23 cellular contexts compared by ENCODE assay signal in the genomic region with DNA sequence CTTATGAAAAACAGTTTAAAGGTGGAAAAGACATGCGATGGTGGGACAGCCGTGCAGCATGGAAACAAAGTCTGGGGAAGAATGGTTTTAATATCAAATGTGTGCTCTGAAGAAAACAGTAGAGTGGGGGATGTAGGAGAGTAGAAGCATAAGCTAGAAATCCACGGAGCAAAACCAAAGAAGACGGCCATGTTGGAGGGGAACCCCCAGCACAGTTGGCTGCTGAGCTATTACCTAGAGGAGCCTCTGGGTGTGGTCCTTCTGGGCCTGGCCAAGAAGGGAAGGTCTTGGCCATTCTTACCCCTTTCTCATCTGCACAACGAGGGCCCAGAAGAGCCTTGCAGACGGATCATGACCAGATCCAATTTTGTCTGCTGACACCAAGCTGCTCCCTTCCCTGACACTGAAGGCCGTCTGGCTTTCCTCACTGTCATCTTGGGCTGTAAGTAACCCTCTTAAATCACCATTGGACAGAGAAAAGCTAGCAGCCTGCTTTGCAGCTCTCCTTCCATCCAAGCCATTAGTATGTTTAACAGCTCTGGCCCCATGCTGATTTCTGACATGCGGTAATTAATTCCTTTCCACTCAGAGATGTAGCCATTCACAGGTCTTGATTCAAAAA.
DNase-seq lines count a peak whose midpoint lies in the region; ATAC-seq and TF ChIP-seq lines count a peak whose summit lies in the region.
"Had no signal": no experiment of that assay in that cellular context is flagged by ENCODE, and none has a peak within 500 bp of the region (broad histone marks: within the 10 kb centered on the region; RNA-seq: fewer than 3 reads in every experiment).

No MANE protein-coding gene starts in this region.

- H3K27me3 ChIP-seq in heart right ventricle (no peaks in the 10 kb centered on the region), right atrium auricular region (no peaks in the 10 kb centered on the region), SK-N-SH (ENCODE audit: insufficient read depth) (no peaks in the 10 kb centered on the region)
- H3K27me3 ChIP-seq: breast epithelium, upper lobe of left lung had no signal

- no peaks in the 10 kb centered on the region for H3K79me2 ChIP-seq in SK-N-SH (ENCODE audit: insufficient read depth)

- TF ChIP-seq CTCF in heart right ventricle (IDR thresholded peaks at IDR 0.05) (no peak), right atrium auricular region (IDR thresholded peaks at IDR 0.05) (no peak), SK-N-SH (IDR thresholded peaks at IDR 0.05) (no peak)

- no peaks in the 10 kb centered on the region for H4K20me1 ChIP-seq in SK-N-SH (ENCODE audit: insufficient read depth)

- TF ChIP-seq RAD21 in SK-N-SH (IDR thresholded peaks at IDR 0.05; ENCODE audit: low read length): no peak

- H3K4me1 ChIP-seq in heart right ventricle (peaks cover 0 to 8% (median 3%) of the 10 kb centered on the region in 9 donors), right atrium auricular region (no peaks in the 10 kb centered on the region), SK-N-SH (ENCODE audit: control insufficient read depth in 1 of 2, insufficient read depth in 2 of 2, low read depth in 1 of 2, low read length in 1 of 2) (peaks cover 15 to 20% of the 10 kb centered on the region in 2 experiments; a peak in 3 of 4 replicates)
- H3K4me1 ChIP-seq: breast epithelium, upper lobe of left lung had no signal

- peak; percentile 20 to 24 for DNase-seq in heart right ventricle
- DNase-seq in right atrium auricular region (ENCODE audit: low spot score): no peak
- no peak for DNase-seq in SK-N-SH
- DNase-seq in left ventricle myocardium superior: peak; percentile 29
- no peak for DNase-seq in effector CD8-positive, alpha-beta T cell (lab: John Stamatoyannopoulos, UW)
- no peak for DNase-seq in NCI-H526 treated with DMSO at 0.1 percent for 48 hours (lab: John Stamatoyannopoulos, UW)
- DNase-seq in NCI-H1092 (lab: John Stamatoyannopoulos, UW): no peak
- DNase-seq: ACHN; activated CD4-positive, alpha-beta T cell treated with anti-CD3 and anti-CD28 coated beads for 1 hour; activated naive CD4-positive, alpha-beta T cell; activated T-cell treated with anti-CD3 and anti-CD28 coated beads, Interleukin-2, amount 50 U/mL, for 4 hours; amniotic stem cell; C1 segment of cervical spinal cord; cortex of kidney; H7; KG1; mucosa of descending colon; NCI-H187 treated with DMSO at 0.1 percent for 48 hours; nephron progenitor cell; upper lobe of left lung had no signal

- no peak overlapping the region for H3K4me2 ChIP-seq in SK-N-SH

- H2AFZ ChIP-seq in SK-N-SH (ENCODE audit: low read depth): no peak overlapping the region

- H3K4me3 ChIP-seq in heart right ventricle (no peak overlapping the region), right atrium auricular region (no peak overlapping the region), SK-N-SH (ENCODE audit: low read depth in 2 of 2, low read length in 1 of 2) (no peak overlapping the region)
- H3K4me3 ChIP-seq: breast epithelium, mucosa of descending colon, upper lobe of left lung had no signal

- no peaks in the 10 kb centered on the region for H3F3A ChIP-seq in SK-N-SH (replicated peaks; ENCODE audit: insufficient read depth)

- no peak overlapping the region for H3K9ac ChIP-seq in SK-N-SH

- POLR2A ChIA-PET in SK-N-SH (lab: Yijun Ruan, JAX): interaction anchor here (0.6 kb wide), 1 partner anchor 54 kb away, joined by 4 read pairs; no protein-coding TSS in a partner anchor

- H3K27ac ChIP-seq in heart right ventricle (no peak overlapping the region), right atrium auricular region (peak overlapping the region in 1 of 2 donors; percentile 27), SK-N-SH (ENCODE audit: low read depth in 2 of 2, low read length in 1 of 2) (peak overlapping the region in 1 of 2 experiments; percentile 82; a peak in 2 of 4 replicates)
- H3K27ac ChIP-seq: breast epithelium, upper lobe of left lung had no signal

- H3K9me3 ChIP-seq in heart right ventricle (peaks cover 0 to 7% (median 0%) of the 10 kb centered on the region in 11 donors), right atrium auricular region (no peaks in the 10 kb centered on the region), SK-N-SH (no peaks in the 10 kb centered on the region)
- H3K9me3 ChIP-seq: breast epithelium, mucosa of descending colon, upper lobe of left lung had no signal

- peak in 6 of 8 donors; percentile 37 to 74 (median 47) for ATAC-seq in heart right ventricle
- ATAC-seq in left ventricle myocardium superior: peak; percentile 83
- ATAC-seq in HG02588 (IDR thresholded peaks at IDR 0.05; ENCODE audit: unreplicated experiment): no peak
- ATAC-seq: activated T-cell treated with anti-CD3 and anti-CD28 coated beads, Interleukin-2, amount 50 U/mL, for 4 hours; left lobe of liver; mucosa of descending colon had no signal

- intact Hi-C loops in heart right ventricle (cut with DNase I) (loop anchor here in 1 of 10 donors (2.0 kb wide), 1 partner anchor 17 kb away; no protein-coding TSS in a partner anchor), left ventricle myocardium superior (cut with micrococcal nuclease) (no loop called here)

- H3K9me2 ChIP-seq in SK-N-SH: no peaks in the 10 kb centered on the region

- WGBS in heart right ventricle, 2 donors: 53 to 56% methylated on average over 8 of the region's 8 CpGs
- WGBS in SK-N-SH (ENCODE audit: low lambda C conversion rate): 69% methylated on average over 7 of the region's 8 CpGs

- peak in 1 of 2 experiments; percentile 67; a peak in 1 of 4 replicates for TF ChIP-seq EP300 in SK-N-SH (IDR thresholded peaks at IDR 0.05; ENCODE audit: borderline replicate concordance in 1 of 2, low read depth in 1 of 2, low read length in 1 of 2)

- CTCF ChIA-PET in SK-N-SH (lab: Yijun Ruan, JAX): interaction anchor here (1.1 to 1.9 kb wide), 2 partner anchors 54 to 67 kb away, joined by 4 to 5 read pairs; no protein-coding TSS in a partner anchor

- no peaks in the 10 kb centered on the region for H3K36me3 ChIP-seq in heart right ventricle
- no peaks in the 10 kb centered on the region for H3K36me3 ChIP-seq in right atrium auricular region
- H3K36me3 ChIP-seq in SK-N-SH (replicated peaks in 1 of 2; ENCODE audit: control insufficient read depth in 1 of 2, insufficient read depth in 2 of 2, low read length in 1 of 2): no peaks in the 10 kb centered on the region
- H3K36me3 ChIP-seq: breast epithelium, upper lobe of left lung had no signal

TF ChIP-seq in SK-N-SH, 30 proteins besides CTCF, POLR2A, EP300 and RAD21:
- TF ChIP-seq, protein P1, sequence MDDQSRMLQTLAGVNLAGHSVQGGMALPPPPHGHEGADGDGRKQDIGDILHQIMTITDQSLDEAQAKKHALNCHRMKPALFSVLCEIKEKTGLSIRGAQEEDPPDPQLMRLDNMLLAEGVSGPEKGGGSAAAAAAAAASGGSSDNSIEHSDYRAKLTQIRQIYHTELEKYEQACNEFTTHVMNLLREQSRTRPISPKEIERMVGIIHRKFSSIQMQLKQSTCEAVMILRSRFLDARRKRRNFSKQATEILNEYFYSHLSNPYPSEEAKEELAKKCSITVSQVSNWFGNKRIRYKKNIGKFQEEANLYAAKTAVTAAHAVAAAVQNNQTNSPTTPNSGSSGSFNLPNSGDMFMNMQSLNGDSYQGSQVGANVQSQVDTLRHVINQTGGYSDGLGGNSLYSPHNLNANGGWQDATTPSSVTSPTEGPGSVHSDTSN (IDR thresholded peaks at IDR 0.05): peak; percentile 35; the same call in 1 of the 2 replicates
- TF ChIP-seq, protein P2, sequence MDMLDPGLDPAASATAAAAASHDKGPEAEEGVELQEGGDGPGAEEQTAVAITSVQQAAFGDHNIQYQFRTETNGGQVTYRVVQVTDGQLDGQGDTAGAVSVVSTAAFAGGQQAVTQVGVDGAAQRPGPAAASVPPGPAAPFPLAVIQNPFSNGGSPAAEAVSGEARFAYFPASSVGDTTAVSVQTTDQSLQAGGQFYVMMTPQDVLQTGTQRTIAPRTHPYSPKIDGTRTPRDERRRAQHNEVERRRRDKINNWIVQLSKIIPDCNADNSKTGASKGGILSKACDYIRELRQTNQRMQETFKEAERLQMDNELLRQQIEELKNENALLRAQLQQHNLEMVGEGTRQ (IDR thresholded peaks at IDR 0.05; ENCODE audit: borderline replicate concordance, low read depth, low read length): no peak
- no peak for TF ChIP-seq RXRA (IDR thresholded peaks at IDR 0.05; ENCODE audit: borderline replicate concordance, low read depth)
- no peak for TF ChIP-seq NRF1 (IDR thresholded peaks at IDR 0.05; ENCODE audit: low read depth, low read length)
- TF ChIP-seq GATA2 (CRISPR knock-in tag; IDR thresholded peaks at IDR 0.05): peak; percentile 38; the same call in 1 of the 2 replicates
- TF ChIP-seq TCF12 (IDR thresholded peaks at IDR 0.05): peak; percentile 69
- TF ChIP-seq JUND (IDR thresholded peaks at IDR 0.05): no peak
- TF ChIP-seq TEAD4 (IDR thresholded peaks at IDR 0.05; ENCODE audit: borderline replicate concordance, insufficient read depth): no peak

Comparison
In these comparisons a context has a peak if more than half of its experiments do, and no peak if none do; other contexts are left out.
1. DNase-seq: peak in heart right ventricle (2 of 2) and left ventricle myocardium superior (single experiment); none in right atrium auricular region (single experiment), SK-N-SH (single experiment), effector CD8-positive, alpha-beta T cell (single experiment), NCI-H526 treated with DMSO at 0.1 percent for 48 hours (single experiment) and NCI-H1092 (single experiment).